Comparison of ENCODE assay signal across 8 cellular contexts in genomic region chr1:21439721-21440629, GRCh38. TPM values are rescaled to one million over a fixed set of nuclear protein-coding genes. Genes with fewer than 3 reads are reported as not detected.
DNase-seq lines count a peak whose midpoint lies in the region; ATAC-seq and TF ChIP-seq lines count a peak whose summit lies in the region.

NBPF3 (plus strand) TSS chr1:21440137; CDS start chr1:21445087, 4,950 bp downstream.

- H3K27ac ChIP-seq in DOHH2 (ENCODE audit: low read depth, low read length) (no peak within 1 kb of the TSS), adrenal gland (peak within 1 kb of the TSS in 3 of 5 donors; percentile 49 to 81 (median 64)), heart right ventricle (peak within 1 kb of the TSS in 6 of 10 donors; percentile 32 to 79 (median 60)), transverse colon (peak within 1 kb of the TSS; percentile 69 to 80 (median 72))

- H3K79me2 ChIP-seq in DOHH2 (ENCODE audit: control insufficient read depth, low read length): peaks cover 11% of the 10 kb centered on the region

- in situ Hi-C loops in HAP-1 (cut with MboI; ENCODE audit: low sequenced_read_pairs): no loop called here
- in situ Hi-C loops in transverse colon (cut with MboI; ENCODE audit: low pct_ligation_motif_present in 1 of 4, low pct_unique_long_range_greater_than_20kb in 1 of 4, low sequenced_read_pairs in 3 of 4): no loop called here

- no peaks in the 10 kb centered on the region for H3K9me2 ChIP-seq in DOHH2 (replicated peaks; ENCODE audit: control insufficient read depth, low read length)

- H3K4me1 ChIP-seq in DOHH2 (ENCODE audit: control insufficient read depth, low read length): no peaks in the 10 kb centered on the region; the same call in none of the 2 replicates
- H3K4me1 ChIP-seq in HAP-1: peaks cover 3% of the 10 kb centered on the region
- peaks cover 4 to 10% of the 10 kb centered on the region in 2 donors for H3K4me1 ChIP-seq in adrenal gland (replicated peaks in 1 of 2)
- H3K4me1 ChIP-seq in heart right ventricle: peaks cover 5 to 28% (median 20%) of the 10 kb centered on the region in 9 donors
- peaks cover 0 to 18% (median 11%) of the 10 kb centered on the region in 4 donors for H3K4me1 ChIP-seq in transverse colon

- ATAC-seq in heart right ventricle: peak; percentile 93 to 99 (median 98)

- no peak for TF ChIP-seq EP300 in transverse colon (IDR thresholded peaks at IDR 0.05; ENCODE audit: low read depth)

- peak within 1 kb of the TSS; percentile 75 for H3K4me2 ChIP-seq in DOHH2 (ENCODE audit: low read length)

- WGBS in adrenal gland, 4 donors: 0 to 1% (median 0%) methylated on average over 14 to 87 of the region's 87 CpGs
- 1% methylated on average over 70 to 87 of the region's 87 CpGs for WGBS in heart right ventricle, 2 donors
- WGBS in transverse colon (ENCODE audit: low coverage in 1 of 2), 2 donors: 0% methylated on average over 17 of the region's 87 CpGs; no CpG with 5 or more reads in 1 of the 2 donors

- H3K27me3 ChIP-seq in DOHH2 (ENCODE audit: control insufficient read depth, low read length): no peaks in the 10 kb centered on the region
- no peaks in the 10 kb centered on the region for H3K27me3 ChIP-seq in HAP-1 (ENCODE audit: low read depth)
- no peaks in the 10 kb centered on the region for H3K27me3 ChIP-seq in adrenal gland
- peaks cover 0 to 43% (median 7%) of the 10 kb centered on the region in 7 donors for H3K27me3 ChIP-seq in heart right ventricle
- H3K27me3 ChIP-seq in transverse colon: peaks cover 13% of the 10 kb centered on the region

- H3K4me3 ChIP-seq in DOHH2 (ENCODE audit: low read length) (peak within 1 kb of the TSS; percentile 71), HAP-1 (peak within 1 kb of the TSS; percentile 54), NB4 (ENCODE audit: low read depth, low read length) (peak within 1 kb of the TSS; percentile 62), adrenal gland (peak within 1 kb of the TSS in 3 of 4 donors; percentile 24 to 63 (median 62)), heart right ventricle (peak within 1 kb of the TSS; percentile 43 to 97 (median 75)), transverse colon (peak within 1 kb of the TSS; percentile 62 to 69 (median 64))

- TF ChIP-seq CTCF in DOHH2 (IDR thresholded peaks at IDR 0.05; ENCODE audit: low read depth, low read length, poor library complexity, severe bottlenecking) (no peak), NB4 (IDR thresholded peaks at IDR 0.05; ENCODE audit: low read depth, low read length) (no peak), adrenal gland (IDR thresholded peaks at IDR 0.05) (no peak), heart right ventricle (IDR thresholded peaks at IDR 0.05) (no peak), transverse colon (IDR thresholded peaks at IDR 0.05) (peak in 1 of 5 experiments; percentile 13)

- H4K20me1 ChIP-seq in DOHH2 (ENCODE audit: control insufficient read depth, insufficient read depth, low read depth, low read length): no peaks in the 10 kb centered on the region

- no peaks in the 10 kb centered on the region for H3F3A ChIP-seq in DOHH2 (ENCODE audit: control insufficient read depth, insufficient read depth)

- intact Hi-C loops in adrenal gland (cut with DNase I): no loop called here
- intact Hi-C loops in heart right ventricle (cut with DNase I): no loop called here
- intact Hi-C loops in posterior vena cava (cut with DNase I): no loop called here
- intact Hi-C loops in transverse colon (cut with DNase I; ENCODE audit: low total_unique reads): no loop called here

- no peaks in the 10 kb centered on the region for H3K36me3 ChIP-seq in DOHH2 (ENCODE audit: control insufficient read depth, low read length)
- H3K36me3 ChIP-seq in HAP-1 (replicated peaks): no peaks in the 10 kb centered on the region
- H3K36me3 ChIP-seq in adrenal gland (replicated peaks in 1 of 2): no peaks in the 10 kb centered on the region
- H3K36me3 ChIP-seq in heart right ventricle: peaks cover 0 to 5% (median 0%) of the 10 kb centered on the region in 9 donors
- no peaks in the 10 kb centered on the region for H3K36me3 ChIP-seq in transverse colon

- TF ChIP-seq POLR2A in NB4 (IDR thresholded peaks at IDR 0.05; ENCODE audit: extremely low read depth, insufficient read length): peak; percentile 23
- peak in 1 of 2 donors; percentile 75 for TF ChIP-seq POLR2A in adrenal gland (IDR thresholded peaks at IDR 0.05)
- TF ChIP-seq POLR2A in transverse colon (IDR thresholded peaks at IDR 0.05): peak; percentile 60

- DNase-seq in HAP-1 (ENCODE audit: low spot score in 2 of 2) (peak; percentile 79 to 89), NB4 (ENCODE audit: low read depth) (peak; percentile 83), T follicular helper cell (ENCODE audit: low read depth) (peak; percentile 78), adrenal gland (peak; percentile 88 to 95 (median 93)), heart right ventricle (peak; percentile 82 to 88), posterior vena cava (ENCODE audit: low spot score) (peak; percentile 97), transverse colon (peak; percentile 91)

- H3K9me3 ChIP-seq in DOHH2 (ENCODE audit: control insufficient read depth, insufficient read depth, low read length) (no peaks in the 10 kb centered on the region), HAP-1 (no peaks in the 10 kb centered on the region), adrenal gland (replicated peaks in 1 of 3) (no peaks in the 10 kb centered on the region), heart right ventricle (no peaks in the 10 kb centered on the region), transverse colon (no peaks in the 10 kb centered on the region)

RNA-seq across cellular contexts. Expression of gene NBPF3, which starts in this region (rescaled TPM):
- total RNA-seq in adrenal gland (10 to 100 TPM; 10.2 to 18.0 (median 12.7) TPM), heart right ventricle (1 to 10 TPM; 1.9 to 4.6 (median 3.3) TPM), posterior vena cava (1 to 10 TPM; 5.2 to 6.8 TPM), transverse colon (10 to 100 TPM in 2 of 4 donors, 1 to 10 TPM in 2; 2.3 to 80.2 (median 10.9) TPM)
- polyA plus RNA-seq in adrenal gland (10 to 100 TPM in 1 of 3 donors, 1 to 10 TPM in 2; 1.3 to 15.3 (median 2.7) TPM), heart right ventricle (1 to 10 TPM in 1 of 2 donors, under 1 TPM in 1; 0.58 to 1.0 TPM)
